In the genomic region with DNA sequence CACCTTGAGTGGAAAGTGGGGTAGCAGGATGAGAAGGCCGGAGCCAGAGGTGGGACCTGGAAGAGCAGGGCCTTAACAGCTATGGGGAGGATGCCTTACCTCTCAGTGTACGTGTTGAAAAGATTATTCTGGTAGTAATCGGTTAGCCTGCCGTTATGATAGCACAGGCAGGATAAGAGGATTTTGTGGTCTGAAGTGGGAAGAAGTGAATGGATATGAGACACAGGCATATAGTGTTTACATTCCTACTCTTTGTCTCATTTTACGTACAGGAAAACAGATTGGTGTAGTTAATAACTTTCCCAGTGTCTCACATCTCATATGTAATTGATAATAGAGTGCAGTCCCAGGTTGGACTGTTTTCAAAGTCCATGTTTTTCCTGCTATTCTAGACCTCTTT, we compare ENCODE assay signal across 10 cellular contexts.
DNase-seq lines count a peak whose midpoint lies in the region; ATAC-seq and TF ChIP-seq lines count a peak whose summit lies in the region.
"Had no signal": no experiment of that assay in that cellular context is flagged by ENCODE, and none has a peak within 500 bp of the region (broad histone marks: within the 10 kb centered on the region; RNA-seq: fewer than 3 reads in every experiment).

No MANE protein-coding gene starts in this region.

- no peaks in the 10 kb centered on the region for H3K27me3 Mint-ChIP-seq in CD8-positive, alpha-beta T cell (ENCODE audit: low read depth)
- no peaks in the 10 kb centered on the region for H3K27me3 Mint-ChIP-seq in T-helper 2 cell treated with Interferon-gamma antibody and Interleukin-4, amounts not matched to agents 5 μg/mL and 100 μg/mL, for 36 hours (ENCODE audit: low read depth)

- H3K36me3 ChIP-seq in CD8-positive, alpha-beta T cell (ENCODE audit: insufficient read depth, low read length) = no peaks in the 10 kb centered on the region
- H3K36me3 ChIP-seq in skeletal muscle satellite cell (ENCODE audit: insufficient read depth, low read length) = peaks cover 10% of the 10 kb centered on the region

- no peak overlapping the region for H3K9ac ChIP-seq in skeletal muscle satellite cell (ENCODE audit: low read depth, low read length)

- peak overlapping the region; percentile 34 for H3K27ac Mint-ChIP-seq in CD8-positive, alpha-beta T cell
- H3K27ac Mint-ChIP-seq in T-helper 2 cell treated with Interferon-gamma antibody and Interleukin-4, amounts not matched to agents 5 μg/mL and 100 μg/mL, for 36 hours = no peak overlapping the region

- ATAC-seq in CD8-positive, alpha-beta T cell = no peak
- no peak for ATAC-seq in GM21825 (IDR thresholded peaks at IDR 0.05; ENCODE audit: unreplicated experiment)

- peaks cover 64% of the 10 kb centered on the region for H3K4me1 ChIP-seq in CD8-positive, alpha-beta T cell (ENCODE audit: insufficient read depth, low read length)
- H3K4me1 ChIP-seq in skeletal muscle satellite cell (ENCODE audit: control insufficient read depth, insufficient read depth, low read length) = peaks cover 79% of the 10 kb centered on the region

- no peaks in the 10 kb centered on the region for H3K27me3 ChIP-seq in CD8-positive, alpha-beta T cell (ENCODE audit: insufficient read depth, low read length)
- no peaks in the 10 kb centered on the region for H3K27me3 ChIP-seq in skeletal muscle satellite cell (ENCODE audit: control insufficient read depth, insufficient read depth, low read length)

- TF ChIP-seq CTCF in CD8-positive, alpha-beta T cell (IDR thresholded peaks at IDR 0.05) = no peak

- no peaks in the 10 kb centered on the region for H3K9me3 Mint-ChIP-seq in CD8-positive, alpha-beta T cell
- no peaks in the 10 kb centered on the region for H3K9me3 Mint-ChIP-seq in T-helper 2 cell treated with Interferon-gamma antibody and Interleukin-4, amounts not matched to agents 5 μg/mL and 100 μg/mL, for 36 hours

- peaks cover 55% of the 10 kb centered on the region for H3K4me1 Mint-ChIP-seq in CD8-positive, alpha-beta T cell (ENCODE audit: low read depth)
- H3K4me1 Mint-ChIP-seq in T-helper 2 cell treated with Interferon-gamma antibody and Interleukin-4, amounts not matched to agents 5 μg/mL and 100 μg/mL, for 36 hours (ENCODE audit: low read depth) = peaks cover 54% of the 10 kb centered on the region

- peaks cover 19% of the 10 kb centered on the region for H3K36me3 Mint-ChIP-seq in CD8-positive, alpha-beta T cell
- H3K36me3 Mint-ChIP-seq in T-helper 2 cell treated with Interferon-gamma antibody and Interleukin-4, amounts not matched to agents 5 μg/mL and 100 μg/mL, for 36 hours (ENCODE audit: low read depth) = peaks cover 21% of the 10 kb centered on the region

- intact Hi-C loops in CD8-positive, alpha-beta T cell (cut with DNase I, micrococcal nuclease) = no loop called here

- DNase-seq in CD8-positive, alpha-beta T cell = no peak
- DNase-seq in NCI-H82 (lab: John Stamatoyannopoulos, UW) (peak; percentile 71), fibroblast of peridontal ligament (ENCODE audit: extremely low read depth) (peak; percentile 86), 8988T (no peak)
- DNase-seq in T-helper 2 cell treated with Interferon-gamma antibody and Interleukin-4, amounts not matched to agents 5 μg/mL and 100 μg/mL, for 36 hours (ENCODE audit: low spot score) = no peak
- DNase-seq in stimulated activated naive CD4-positive, alpha-beta T cell (lab: John Stamatoyannopoulos, UW) = no peak
- DNase-seq: activated CD4-positive, alpha-beta T cell treated with anti-CD3 and anti-CD28 coated beads for 1 hour; stimulated activated CD4-positive, alpha-beta T cell treated with anti-CD3 and anti-CD28 coated beads, Interleukin-15, amount 100 ng/mL, for 24 hours had no signal

- H3K9me3 ChIP-seq in CD8-positive, alpha-beta T cell (ENCODE audit: low read length) = no peaks in the 10 kb centered on the region
- H3K9me3 ChIP-seq in skeletal muscle satellite cell (replicated peaks; ENCODE audit: low read length) = no peaks in the 10 kb centered on the region

- CTCF ChIA-PET in CD8-positive, alpha-beta T cell (lab: Charles Lee) = no interaction called here

- H3K4me3 ChIP-seq in CD8-positive, alpha-beta T cell (ENCODE audit: low read depth, low read length) = no peak overlapping the region
- no peak overlapping the region for H3K4me3 ChIP-seq in skeletal muscle satellite cell (ENCODE audit: low read length)

- POLR2A ChIA-PET in CD8-positive, alpha-beta T cell (lab: Charles Lee) = no interaction called here

- H3K27ac ChIP-seq in CD8-positive, alpha-beta T cell (ENCODE audit: low read depth, low read length) = no peak overlapping the region

- H3K4me3 Mint-ChIP-seq in CD8-positive, alpha-beta T cell = no peak overlapping the region
- no peak overlapping the region for H3K4me3 Mint-ChIP-seq in T-helper 2 cell treated with Interferon-gamma antibody and Interleukin-4, amounts not matched to agents 5 μg/mL and 100 μg/mL, for 36 hours

- H3K4me2 ChIP-seq in skeletal muscle satellite cell (ENCODE audit: low read length) = peak overlapping the region; percentile 91

Comparison
In these comparisons a context has a peak if more than half of its experiments do, and no peak if none do; other contexts are left out.
1. DNase-seq: peak in NCI-H82 (single experiment) and fibroblast of peridontal ligament (single experiment); none in CD8-positive, alpha-beta T cell (0 of 7), T-helper 2 cell treated with Interferon-gamma antibody and Interleukin-4, amounts not matched to agents 5 μg/mL and 100 μg/mL, for 36 hours (single experiment), stimulated activated naive CD4-positive, alpha-beta T cell (0 of 6) and 8988T (single experiment).